22 cellular contexts compared by ENCODE assay signal in genomic region chr2:122139739-122140138, GRCh38.
DNase-seq lines count a peak whose midpoint lies in the region; ATAC-seq, FAIRE-seq and TF ChIP-seq lines count a peak whose summit lies in the region.
"Had no signal": no experiment of that assay in that cellular context is flagged by ENCODE, and none has a peak within 500 bp of the region (broad histone marks: within the 10 kb centered on the region; RNA-seq: fewer than 3 reads in every experiment).

No MANE protein-coding gene starts in this region.

- no peaks in the 10 kb centered on the region for H3K79me1 ChIP-seq in neuronal stem cell (ENCODE audit: low read depth, low read length)

- H3K27ac Mint-ChIP-seq in GM23338 = no peak overlapping the region
- H3K27ac Mint-ChIP-seq: B cell; CD4-positive, CD25-positive, alpha-beta regulatory T cell; CD8-positive, alpha-beta T cell; H9 had no signal

- no peaks in the 10 kb centered on the region for H3K4me1 ChIP-seq in GM23338 (ENCODE audit: insufficient read depth)
- H3K4me1 ChIP-seq in K562 (replicated peaks in 1 of 2; ENCODE audit: control insufficient read depth in 2 of 2, insufficient read depth in 2 of 2, low read length in 2 of 2) = peaks cover 0 to 8% of the 10 kb centered on the region in 2 experiments; a peak in 2 of 5 replicates
- peaks cover 0 to 2% of the 10 kb centered on the region in 2 donors for H3K4me1 ChIP-seq in neuronal stem cell (ENCODE audit: control insufficient read depth in 2 of 2, insufficient read depth in 1 of 2, low read depth in 1 of 2, low read length in 2 of 2)
- no peaks in the 10 kb centered on the region for H3K4me1 ChIP-seq in esophagus muscularis mucosa

- H3K9me3 Mint-ChIP-seq in GM23338 = no peaks in the 10 kb centered on the region; the same call in 2 of the 3 replicates
- H3K9me3 Mint-ChIP-seq: H9 had no signal

- no peak overlapping the region for H2BK12ac ChIP-seq in neuronal stem cell (ENCODE audit: low read length)

- in situ Hi-C loops in K562 (cut with MboI) = no loop called here

- H3K9ac ChIP-seq in K562 (ENCODE audit: insufficient read depth in 1 of 2, low read depth in 2 of 2, low read length in 2 of 2) = no peak overlapping the region
- no peak overlapping the region for H3K9ac ChIP-seq in neural cell (ENCODE audit: low read length)
- no peak overlapping the region for H3K9ac ChIP-seq in neuronal stem cell (ENCODE audit: low read depth, low read length, poor library complexity)
- H3K9ac ChIP-seq: BLaER1 had no signal

- CTCF ChIA-PET in K562 (lab: Yijun Ruan, JAX; ENCODE audit: low intra/inter-chr PET ratio) = no interaction called here

- TF ChIP-seq EP300 in K562 (IDR thresholded peaks at IDR 0.05; ENCODE audit: low read length) (no peak), neural cell (conservative IDR thresholded peaks at IDR 0.05; ENCODE audit: poor library complexity, severe bottlenecking) (no peak), esophagus muscularis mucosa (IDR thresholded peaks at IDR 0.05) (no peak)

- POLR2A ChIA-PET in K562 (lab: Yijun Ruan, JAX) = no interaction called here

- H3K4ac ChIP-seq in neuronal stem cell (ENCODE audit: low read length) = no peak overlapping the region

- H3K9me1 ChIP-seq in K562 (ENCODE audit: control insufficient read depth, insufficient read depth, low read length) = no peaks in the 10 kb centered on the region

- no peak overlapping the region for H4K8ac ChIP-seq in neuronal stem cell (ENCODE audit: low read depth, low read length)

- TF ChIP-seq CTCF in GM23338 (conservative IDR thresholded peaks at IDR 0.05; ENCODE audit: low read depth in 2 of 2) = no peak
- TF ChIP-seq CTCF in K562 (IDR thresholded peaks at IDR 0.05 in 2 of 3, conservative IDR thresholded peaks at IDR 0.05 in 1 of 3; ENCODE audit: insufficient read depth in 2 of 3, low read depth in 1 of 3, low read length in 3 of 3) = no peak
- no peak for TF ChIP-seq CTCF in neural cell (IDR thresholded peaks at IDR 0.05; ENCODE audit: poor library complexity, severe bottlenecking)
- no peak for TF ChIP-seq CTCF in esophagus muscularis mucosa (IDR thresholded peaks at IDR 0.05)

- H2BK15ac ChIP-seq in neuronal stem cell (ENCODE audit: low read length) = no peak overlapping the region

- no peak overlapping the region for H3K4me2 ChIP-seq in GM23338
- H3K4me2 ChIP-seq in K562 (ENCODE audit: insufficient read depth, low read length) = no peak overlapping the region
- H3K4me2 ChIP-seq in neural cell (ENCODE audit: low read length) = no peak overlapping the region
- H3K4me2 ChIP-seq in neuronal stem cell (ENCODE audit: insufficient read depth, low read length, poor library complexity, severe bottlenecking) = no peak overlapping the region
- H3K4me2 ChIP-seq: BLaER1 had no signal

- H3K27me3 ChIP-seq in GM23338 (ENCODE audit: insufficient read depth) = no peaks in the 10 kb centered on the region
- H3K27me3 ChIP-seq in K562 (ENCODE audit: control insufficient read depth in 2 of 2, insufficient read depth in 2 of 2, low read length in 2 of 2) = no peaks in the 10 kb centered on the region
- no peaks in the 10 kb centered on the region for H3K27me3 ChIP-seq in neural cell (ENCODE audit: insufficient read depth, low read depth, low read length)
- no peaks in the 10 kb centered on the region for H3K27me3 ChIP-seq in neuronal stem cell (ENCODE audit: control insufficient read depth in 3 of 3, insufficient read depth in 3 of 3, low read depth in 1 of 3, low read length in 3 of 3)
- H3K27me3 ChIP-seq in esophagus muscularis mucosa = no peaks in the 10 kb centered on the region
- H3K27me3 ChIP-seq: BLaER1 had no signal

- H2AK5ac ChIP-seq in neuronal stem cell (ENCODE audit: low read depth, low read length) = no peak overlapping the region

- H3K4me3 ChIP-seq in GM23338 = no peak overlapping the region
- H3K4me3 ChIP-seq in K562 = no peak overlapping the region
- H3K4me3 ChIP-seq in neural cell (ENCODE audit: low read length) = no peak overlapping the region
- no peak overlapping the region for H3K4me3 ChIP-seq in neuronal stem cell (ENCODE audit: low read length in 2 of 2)
- H3K4me3 ChIP-seq in esophagus muscularis mucosa = no peak overlapping the region
- H3K4me3 ChIP-seq: BLaER1 had no signal

- no TSS peak for BruUV-seq in K562 (replicated peaks; lab: Mats Ljungman, UMichigan)

- H2BK5ac ChIP-seq in neuronal stem cell (ENCODE audit: low read length) = no peak overlapping the region

- no peak for DNase-seq in GM23338 (ENCODE audit: low spot score)
- DNase-seq in K562 (ENCODE audit: extremely low read depth in 1 of 4, low spot score in 3 of 4) = no peak
- DNase-seq in neuronal stem cell (ENCODE audit: low spot score) = no peak
- DNase-seq in esophagus muscularis mucosa (ENCODE audit: extremely low spot score) = no peak
- DNase-seq: Caco-2; CD4-positive, CD25-positive, alpha-beta regulatory T cell; CD8-positive, alpha-beta T cell; DMS153; DND-41; GOT3; H9 had no signal

- H3K27ac ChIP-seq in GM23338 (ENCODE audit: low read depth) (no peak overlapping the region), K562 (ENCODE audit: extremely low read depth, low read depth, low read length) (no peak overlapping the region), neural cell (ENCODE audit: low read length) (no peak overlapping the region), neuronal stem cell (replicated peaks; ENCODE audit: low read length) (no peak overlapping the region), esophagus muscularis mucosa (replicated peaks in 1 of 4) (no peak overlapping the region)
- H3K27ac ChIP-seq: BLaER1, C4-2B had no signal

- H3K14ac ChIP-seq in neuronal stem cell (ENCODE audit: low read length) = no peak overlapping the region

- no peak overlapping the region for H3K4me3 Mint-ChIP-seq in GM23338
- H3K4me3 Mint-ChIP-seq: B cell; CD4-positive, CD25-positive, alpha-beta regulatory T cell; CD8-positive, alpha-beta T cell; H9 had no signal

- ATAC-seq in GM23338 (no peak), K562 (no peak), GM19035 (IDR thresholded peaks at IDR 0.05; ENCODE audit: unreplicated experiment) (no peak), HG03039 (IDR thresholded peaks at IDR 0.05; ENCODE audit: unreplicated experiment) (no peak), GM19324 (IDR thresholded peaks at IDR 0.05; ENCODE audit: low FRiP score, unreplicated experiment) (no peak)
- ATAC-seq: CD8-positive, alpha-beta T cell; HCT116 had no signal

- H4K91ac ChIP-seq in neuronal stem cell (ENCODE audit: low read depth, low read length, poor library complexity) = no peak overlapping the region

- H3F3A ChIP-seq in GM23338 (replicated peaks; ENCODE audit: low read depth) (no peaks in the 10 kb centered on the region), neural cell (ENCODE audit: insufficient read depth, low read length, poor library complexity, severe bottlenecking) (no peaks in the 10 kb centered on the region)

- H3K36me3 ChIP-seq in GM23338 (ENCODE audit: insufficient read depth) (no peaks in the 10 kb centered on the region), K562 (ENCODE audit: control insufficient read depth, insufficient read depth, low read length) (no peaks in the 10 kb centered on the region), neural cell (ENCODE audit: insufficient read depth, low read length) (no peaks in the 10 kb centered on the region), neuronal stem cell (replicated peaks in 1 of 2; ENCODE audit: control insufficient read depth in 2 of 2, insufficient read depth in 2 of 2, low read length in 2 of 2) (no peaks in the 10 kb centered on the region), esophagus muscularis mucosa (no peaks in the 10 kb centered on the region)
- H3K36me3 ChIP-seq: BLaER1 had no signal

- H3K79me2 ChIP-seq in GM23338 (replicated peaks; ENCODE audit: insufficient read depth) (no peaks in the 10 kb centered on the region), K562 (ENCODE audit: control insufficient read depth, insufficient read depth, low read length) (no peaks in the 10 kb centered on the region), neural cell (replicated peaks; ENCODE audit: insufficient read depth, low read length) (no peaks in the 10 kb centered on the region)

- H3K27me3 Mint-ChIP-seq in GM23338 (ENCODE audit: insufficient read depth, low read depth, poor library complexity) = peaks cover 3% of the 10 kb centered on the region
- H3K27me3 Mint-ChIP-seq: CD4-positive, CD25-positive, alpha-beta regulatory T cell had no signal

- no peak overlapping the region for H2BK120ac ChIP-seq in neuronal stem cell (ENCODE audit: low read depth, low read length)

- FAIRE-seq in K562 (lab: Jason Lieb, UNC) = no peak
- FAIRE-seq: G401.6, GM12892, GM19239 had no signal

- no peak overlapping the region for H3K23ac ChIP-seq in neuronal stem cell (ENCODE audit: low read depth, low read length, poor library complexity)

- H3K4me1 Mint-ChIP-seq in GM23338 = no peaks in the 10 kb centered on the region
- H3K4me1 Mint-ChIP-seq: B cell had no signal

- WGBS in K562 (ENCODE audit: insufficient coverage, low coverage, missing lambda C conversion rate) = 4% methylated on average over 6 of the region's 6 CpGs
- no CpG with 5 or more reads among the region's 6 CpGs for WGBS in neuronal stem cell (ENCODE audit: extremely low coverage in 2 of 2, insufficient read length in 2 of 2, insufficient replicate concordance in 1 of 2), 2 donors
- WGBS in esophagus muscularis mucosa = 65% methylated on average over 6 of the region's 6 CpGs

- no peaks in the 10 kb centered on the region for H3K36me3 Mint-ChIP-seq in GM23338 (ENCODE audit: low read depth)
- H3K36me3 Mint-ChIP-seq: CD4-positive, CD25-positive, alpha-beta regulatory T cell; CD8-positive, alpha-beta T cell had no signal

- no peak for TF ChIP-seq POLR2A in K562 (conservative IDR thresholded peaks at IDR 0.05)
- TF ChIP-seq POLR2A in esophagus muscularis mucosa (IDR thresholded peaks at IDR 0.05; ENCODE audit: low read depth) = no peak

- intact Hi-C loops in K562 (cut with micrococcal nuclease) (loop anchor here (5.0 kb wide), 1 partner anchor 162 kb away; no protein-coding TSS in a partner anchor), esophagus muscularis mucosa (cut with DNase I) (no loop called here)

- H3K9me2 ChIP-seq in GM23338 (ENCODE audit: insufficient read depth) = no peaks in the 10 kb centered on the region
- H3K9me2 ChIP-seq in neural cell (ENCODE audit: insufficient read depth, low read length) = no peaks in the 10 kb centered on the region

- TF ChIP-seq RAD21 in K562 (CRISPR knock-in tag; conservative IDR thresholded peaks at IDR 0.05 in 1 of 2, IDR thresholded peaks at IDR 0.05 in 1 of 2) (no peak), neural cell (conservative IDR thresholded peaks at IDR 0.05) (no peak)

- H4K20me1 ChIP-seq in GM23338 (replicated peaks; ENCODE audit: insufficient read depth) = no peaks in the 10 kb centered on the region
- no peaks in the 10 kb centered on the region for H4K20me1 ChIP-seq in K562 (replicated peaks; ENCODE audit: control insufficient read depth, insufficient read depth, low read length)
- H4K20me1 ChIP-seq in neural cell (ENCODE audit: insufficient read depth) = no peaks in the 10 kb centered on the region
- H4K20me1 ChIP-seq: BLaER1 had no signal

- peak overlapping the region; percentile 1 for H3K18ac ChIP-seq in neuronal stem cell (ENCODE audit: low read length)

- H3K9me3 ChIP-seq in K562 (replicated peaks; ENCODE audit: control insufficient read depth, insufficient read depth, low read depth, low read length) (no peaks in the 10 kb centered on the region), neural cell (ENCODE audit: low read length) (no peaks in the 10 kb centered on the region), neuronal stem cell (replicated peaks in 1 of 2; ENCODE audit: control insufficient read depth in 2 of 2, insufficient read depth in 1 of 2, low read depth in 1 of 2, low read length in 2 of 2) (no peaks in the 10 kb centered on the region), esophagus muscularis mucosa (no peaks in the 10 kb centered on the region)
- H3K9me3 ChIP-seq: Caco-2 had no signal

- peak overlapping the region; percentile 43; the same call in 1 of the 2 replicates for H2AFZ ChIP-seq in GM23338
- no peak overlapping the region for H2AFZ ChIP-seq in K562 (ENCODE audit: low read depth, low read length)
- H2AFZ ChIP-seq in neural cell (ENCODE audit: low read depth, low read length) = peak overlapping the region; percentile 32
- H2AFZ ChIP-seq in neuronal stem cell (ENCODE audit: low read length) = no peak overlapping the region

Comparison
In these comparisons a context has a peak if more than half of its experiments do, and no peak if none do; other contexts are left out.
1. H2AFZ ChIP-seq: peak in GM23338 (single experiment) and neural cell (single experiment); none in K562 (single experiment) and neuronal stem cell (single experiment).